16 cellular contexts compared by ENCODE assay signal in the genomic region with DNA sequence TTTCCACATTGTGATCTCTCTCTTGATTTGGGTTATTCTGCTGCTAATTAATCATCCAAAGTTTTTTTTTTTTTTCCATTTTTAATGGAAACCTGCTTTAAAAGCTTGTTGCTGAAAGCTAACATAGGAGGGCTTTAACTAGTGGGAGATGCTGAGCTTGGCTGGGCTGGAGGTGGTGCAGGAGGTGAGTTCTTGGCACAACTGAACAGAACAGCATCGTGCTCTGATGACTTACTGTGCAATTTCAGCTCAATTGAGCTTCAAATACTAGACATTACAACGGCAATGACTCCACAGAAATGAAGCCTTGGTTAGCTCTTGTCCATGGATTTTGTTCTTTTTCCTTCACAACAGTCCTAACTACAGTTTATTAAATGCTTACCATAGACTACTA.
DNase-seq lines count a peak whose midpoint lies in the region; ATAC-seq and TF ChIP-seq lines count a peak whose summit lies in the region.
"Had no signal": no experiment of that assay in that cellular context is flagged by ENCODE, and none has a peak within 500 bp of the region (broad histone marks: within the 10 kb centered on the region; RNA-seq: fewer than 3 reads in every experiment).

No MANE protein-coding gene starts in this region.

- TF ChIP-seq RAD21 in IMR-90 (IDR thresholded peaks at IDR 0.05; ENCODE audit: low read length): no peak

- peak overlapping the region; percentile 10; the same call in 1 of the 2 replicates for H2AK5ac ChIP-seq in IMR-90 (ENCODE audit: low read depth, low read length)

- H2BK20ac ChIP-seq in IMR-90 (ENCODE audit: low read depth, low read length): no peak overlapping the region; the same call in 1 of the 2 replicates

- no peak overlapping the region for H4K91ac ChIP-seq in IMR-90 (ENCODE audit: insufficient read depth, low read depth, low read length)

- dilution Hi-C loops in IMR-90 (cut with HindIII; ENCODE audit: low sequenced_read_pairs, unreplicated experiment): no loop called here

- no peaks in the 10 kb centered on the region for H3K79me1 ChIP-seq in IMR-90 (ENCODE audit: low read depth in 1 of 2, low read length in 2 of 2)

- POLR2A ChIA-PET in A673 (lab: Charles Lee; ENCODE audit: low non-redundant PET): no interaction called here
- POLR2A ChIA-PET in IMR-90 (lab: Charles Lee; ENCODE audit: unreplicated experiment): interaction anchor here (0.5 kb wide), 1 partner anchor 9 kb away, joined by 6 read pairs; no protein-coding TSS in a partner anchor

- H3K9me3 ChIP-seq in A673 (ENCODE audit: low read depth, low read length, poor library complexity, severe bottlenecking) (no peaks in the 10 kb centered on the region), IMR-90 (ENCODE audit: control insufficient read depth, insufficient read depth, low read length) (no peaks in the 10 kb centered on the region)
- H3K9me3 ChIP-seq: SJSA1 had no signal

- H3K4ac ChIP-seq in IMR-90 (ENCODE audit: low read depth, low read length): no peak overlapping the region

- in situ Hi-C loops in IMR-90 (cut with MboI; ENCODE audit: low sequenced_read_pairs): loop anchor here (25.0 kb wide), 2 partner anchors 105 to 695 kb away; a partner anchor contains a TSS

- H3K4me3 ChIP-seq in A673 (ENCODE audit: low read depth, low read length, poor library complexity, severe bottlenecking) (no peak overlapping the region), IMR-90 (ENCODE audit: insufficient read depth, low read depth, low read length) (no peak overlapping the region), rectal smooth muscle tissue (ENCODE audit: low read length) (no peak overlapping the region)
- H3K4me3 ChIP-seq: lung, SJSA1 had no signal

- H2AK9ac ChIP-seq in IMR-90 (replicated peaks; ENCODE audit: low read depth, low read length, poor library complexity): no peak overlapping the region

- H3K27ac ChIP-seq in A673 (ENCODE audit: low read depth, low read length, poor library complexity, severe bottlenecking) (peak overlapping the region; percentile 63), IMR-90 (ENCODE audit: insufficient read depth, low read length) (no peak overlapping the region), rectal smooth muscle tissue (ENCODE audit: low read depth, low read length) (peak overlapping the region; percentile 33)
- H3K27ac ChIP-seq: SJSA1 had no signal

- no peak for TF ChIP-seq POLR2A in IMR-90 (IDR thresholded peaks at IDR 0.05; ENCODE audit: low read depth, low read length)

- peaks cover 3% of the 10 kb centered on the region; the same call in 1 of the 2 replicates for H3K9me1 ChIP-seq in IMR-90 (ENCODE audit: insufficient read depth, low read length)

- peaks cover 21% of the 10 kb centered on the region for H3K4me1 Mint-ChIP-seq in dendritic cell treated with granulocyte-macrophage colony-stimulating factor and Interleukin-4, amounts not matched to agents 40 ng/mL and 50 ng/mL, for 4 days (ENCODE audit: low read depth)
- H3K4me1 Mint-ChIP-seq in T-helper 2 cell treated with Interferon-gamma antibody and Interleukin-4, amounts not matched to agents 5 μg/mL and 100 μg/mL, for 36 hours (ENCODE audit: low read depth): peaks cover 8% of the 10 kb centered on the region

- H3K9ac ChIP-seq in IMR-90 (ENCODE audit: low read depth, low read length): no peak overlapping the region
- no peak overlapping the region for H3K9ac ChIP-seq in rectal smooth muscle tissue (ENCODE audit: low read length)

- H3K56ac ChIP-seq in IMR-90 (ENCODE audit: extremely low read depth, insufficient read depth, low read length): no peak overlapping the region

- no peak overlapping the region for H4K8ac ChIP-seq in IMR-90 (ENCODE audit: low read depth in 2 of 2, low read length in 2 of 2)

- H3K9me3 Mint-ChIP-seq in dendritic cell treated with granulocyte-macrophage colony-stimulating factor and Interleukin-4, amounts not matched to agents 40 ng/mL and 50 ng/mL, for 4 days: no peaks in the 10 kb centered on the region
- H3K9me3 Mint-ChIP-seq in T-helper 2 cell treated with Interferon-gamma antibody and Interleukin-4, amounts not matched to agents 5 μg/mL and 100 μg/mL, for 36 hours: peaks cover 7% of the 10 kb centered on the region

- intact Hi-C loops in A673 (cut with micrococcal nuclease; ENCODE audit: unreplicated experiment) (no loop called here), IMR-90 (cut with micrococcal nuclease) (no loop called here)
- intact Hi-C loops in dendritic cell treated with granulocyte-macrophage colony-stimulating factor and Interleukin-4, amounts not matched to agents 40 ng/mL and 50 ng/mL, for 4 days (cut with micrococcal nuclease): no loop called here

- WGBS in IMR-90 (ENCODE audit: extremely low coverage in 2 of 2, insufficient read length in 1 of 2), 2 experiments: no CpG with 5 or more reads among the region's 2 CpGs

- no peak overlapping the region for H3K4me2 ChIP-seq in IMR-90 (ENCODE audit: low read depth, low read length)

- TF ChIP-seq CTCF in A673 (conservative IDR thresholded peaks at IDR 0.05; ENCODE audit: low read depth, low read length) (no peak), IMR-90 (conservative IDR thresholded peaks at IDR 0.05; ENCODE audit: low read depth, low read length) (no peak)

- H3K14ac ChIP-seq in IMR-90 (replicated peaks; ENCODE audit: low read depth, low read length): no peak overlapping the region

- H4K5ac ChIP-seq in IMR-90 (ENCODE audit: low read depth, low read length): no peak overlapping the region

- H3K4me1 ChIP-seq in A673 (ENCODE audit: insufficient read depth, low read length, poor library complexity, severe bottlenecking): peaks cover 12% of the 10 kb centered on the region
- H3K4me1 ChIP-seq in IMR-90 (ENCODE audit: control insufficient read depth, insufficient read depth, low read length): peaks cover 2% of the 10 kb centered on the region; the same call in 1 of the 2 replicates
- H3K4me1 ChIP-seq in rectal smooth muscle tissue (ENCODE audit: control insufficient read depth, insufficient read depth, low read length): peaks cover 11% of the 10 kb centered on the region

- no peaks in the 10 kb centered on the region for H3K27me3 Mint-ChIP-seq in dendritic cell treated with granulocyte-macrophage colony-stimulating factor and Interleukin-4, amounts not matched to agents 40 ng/mL and 50 ng/mL, for 4 days
- H3K27me3 Mint-ChIP-seq in T-helper 2 cell treated with Interferon-gamma antibody and Interleukin-4, amounts not matched to agents 5 μg/mL and 100 μg/mL, for 36 hours (ENCODE audit: low read depth): no peaks in the 10 kb centered on the region
- H3K27me3 Mint-ChIP-seq: activated naive CD8-positive, alpha-beta T cell treated with anti-CD3 and anti-CD28 coated beads, Interleukin-2, amount 10 ng/mL, durations not matched to agents 7 days and 5 days; stimulated activated naive CD8-positive, alpha-beta T cell treated with anti-CD3 and anti-CD28 coated beads, Interleukin-15, amount 100 ng/mL, for 72 hours had no signal

- H3K23ac ChIP-seq in IMR-90 (ENCODE audit: low read depth, low read length): no peak overlapping the region

- H3K27me3 ChIP-seq in A673 (replicated peaks; ENCODE audit: insufficient read depth, low read depth, low read length, poor library complexity): no peaks in the 10 kb centered on the region
- H3K27me3 ChIP-seq in IMR-90 (ENCODE audit: control insufficient read depth, insufficient read depth, low read length): no peaks in the 10 kb centered on the region
- H3K27me3 ChIP-seq in rectal smooth muscle tissue (ENCODE audit: control insufficient read depth, insufficient read depth, low read length): no peaks in the 10 kb centered on the region
- H3K27me3 ChIP-seq: SJSA1 had no signal

- no peak for ATAC-seq in IMR-90 (ENCODE audit: low read depth)
- ATAC-seq: stimulated activated naive CD8-positive, alpha-beta T cell treated with anti-CD3 and anti-CD28 coated beads, Interleukin-15, amount 100 ng/mL, for 72 hours had no signal

- CTCF ChIA-PET in A673 (lab: Charles Lee): interaction anchor here (0.6 to 0.7 kb wide), 2 partner anchors 56 to 91 kb away, joined by 4 to 8 read pairs; no protein-coding TSS in a partner anchor
- CTCF ChIA-PET in IMR-90 (lab: Yijun Ruan, JAX): interaction anchor here (0.7 to 1.0 kb wide), 3 partner anchors 24 to 92 kb away, joined by 3 read pairs; no protein-coding TSS in a partner anchor

- no peak for DNase-seq in A673 (ENCODE audit: low spot score)
- DNase-seq in IMR-90: no peak
- DNase-seq in glomerular visceral epithelial cell (ENCODE audit: extremely low spot score): no peak
- DNase-seq in activated naive CD4-positive, alpha-beta T cell treated with Interleukin-2 at 50 U/mL for 16 hours: no peak
- no peak for DNase-seq in UCSD-AML1 (lab: John Stamatoyannopoulos, UW; ENCODE audit: unreplicated experiment)
- no peak for DNase-seq in T-helper 2 cell treated with Interferon-gamma antibody and Interleukin-4, amounts not matched to agents 5 μg/mL and 100 μg/mL, for 36 hours (ENCODE audit: low spot score)
- DNase-seq: activated naive CD8-positive, alpha-beta T cell treated with anti-CD3 and anti-CD28 coated beads, Interleukin-2, amount 10 ng/mL, durations not matched to agents 7 days and 5 days; glutamatergic neuron; NCI-H1930; NCI-H446 treated with DMSO at 0.1 percent for 48 hours; stimulated activated naive CD8-positive, alpha-beta T cell treated with anti-CD3 and anti-CD28 coated beads, Interleukin-15, amount 100 ng/mL, for 72 hours had no signal

- H3K36me3 ChIP-seq in A673 (ENCODE audit: insufficient read depth, low read length, poor library complexity, severe bottlenecking) (no peaks in the 10 kb centered on the region), IMR-90 (ENCODE audit: control insufficient read depth, insufficient read depth, low read length) (no peaks in the 10 kb centered on the region), rectal smooth muscle tissue (ENCODE audit: control insufficient read depth, insufficient read depth, low read length) (no peaks in the 10 kb centered on the region)
- H3K36me3 ChIP-seq: SJSA1 had no signal

- no peak overlapping the region for H3K4me3 Mint-ChIP-seq in dendritic cell treated with granulocyte-macrophage colony-stimulating factor and Interleukin-4, amounts not matched to agents 40 ng/mL and 50 ng/mL, for 4 days
- no peak overlapping the region for H3K4me3 Mint-ChIP-seq in T-helper 2 cell treated with Interferon-gamma antibody and Interleukin-4, amounts not matched to agents 5 μg/mL and 100 μg/mL, for 36 hours
- H3K4me3 Mint-ChIP-seq: activated naive CD8-positive, alpha-beta T cell treated with anti-CD3 and anti-CD28 coated beads, Interleukin-2, amount 10 ng/mL, durations not matched to agents 7 days and 5 days; activated T-helper 1 cell treated with anti-CD3 and anti-CD28 coated beads, Interleukin-12 subunit alpha, Interleukin-12 subunit beta, Interleukin-2, Interleukin-4 antibody, amounts not matched to agents 30 ng/mL and 10 ng/mL and 1 ng/mL, durations not matched to agents 14 hours and 24 hours and 36 hours; stimulated activated naive CD8-positive, alpha-beta T cell treated with anti-CD3 and anti-CD28 coated beads, Interleukin-15, amount 100 ng/mL, for 72 hours had no signal

- H2AFZ ChIP-seq in IMR-90 (replicated peaks; ENCODE audit: low read length, poor library complexity): no peak overlapping the region

- H3K18ac ChIP-seq in IMR-90 (ENCODE audit: low read depth, low read length): no peak overlapping the region

- H2BK15ac ChIP-seq in IMR-90 (ENCODE audit: low read depth, low read length): no peak overlapping the region

- H2BK120ac ChIP-seq in IMR-90 (ENCODE audit: low read depth, low read length): peak overlapping the region; percentile 7; the same call in 1 of the 2 replicates

- no peak overlapping the region for H2BK5ac ChIP-seq in IMR-90 (ENCODE audit: low read depth, low read length, poor library complexity, severe bottlenecking)

- peak overlapping the region; percentile 49 for H3K27ac Mint-ChIP-seq in dendritic cell treated with granulocyte-macrophage colony-stimulating factor and Interleukin-4, amounts not matched to agents 40 ng/mL and 50 ng/mL, for 4 days
- H3K27ac Mint-ChIP-seq in T-helper 2 cell treated with Interferon-gamma antibody and Interleukin-4, amounts not matched to agents 5 μg/mL and 100 μg/mL, for 36 hours: no peak overlapping the region
- H3K27ac Mint-ChIP-seq: activated naive CD8-positive, alpha-beta T cell treated with anti-CD3 and anti-CD28 coated beads, Interleukin-2, amount 10 ng/mL, durations not matched to agents 7 days and 5 days; activated T-helper 1 cell treated with anti-CD3 and anti-CD28 coated beads, Interleukin-12 subunit alpha, Interleukin-12 subunit beta, Interleukin-2, Interleukin-4 antibody, amounts not matched to agents 30 ng/mL and 10 ng/mL and 1 ng/mL, durations not matched to agents 14 hours and 24 hours and 36 hours had no signal

- H3K36me3 Mint-ChIP-seq in dendritic cell treated with granulocyte-macrophage colony-stimulating factor and Interleukin-4, amounts not matched to agents 40 ng/mL and 50 ng/mL, for 4 days (ENCODE audit: low read depth): no peaks in the 10 kb centered on the region
- H3K36me3 Mint-ChIP-seq in T-helper 2 cell treated with Interferon-gamma antibody and Interleukin-4, amounts not matched to agents 5 μg/mL and 100 μg/mL, for 36 hours (ENCODE audit: low read depth): no peaks in the 10 kb centered on the region

- BruUV-seq in A673 (replicated peaks; lab: Mats Ljungman, UMichigan) (no TSS peak), IMR-90 (replicated peaks; lab: Mats Ljungman, UMichigan) (no TSS peak)

- H4K20me1 ChIP-seq in IMR-90 (ENCODE audit: insufficient read depth, low read length): no peaks in the 10 kb centered on the region
